ENCODE assay signal across 15 cellular contexts in genomic region chr7:47690902-47691558, GRCh38.
DNase-seq lines count a peak whose midpoint lies in the region; ATAC-seq and TF ChIP-seq lines count a peak whose summit lies in the region.
"Had no signal": no experiment of that assay in that cellular context is flagged by ENCODE, and none has a peak within 500 bp of the region (broad histone marks: within the 10 kb centered on the region; RNA-seq: fewer than 3 reads in every experiment).

No MANE protein-coding gene starts in this region.

- H3K4me3 ChIP-seq in SJSA1, result no peak overlapping the region
- no peak overlapping the region for H3K4me3 ChIP-seq in fibroblast of mammary gland (ENCODE audit: control insufficient read depth, low read depth, low read length)
- no peak overlapping the region for H3K4me3 ChIP-seq in naive thymus-derived CD4-positive, alpha-beta T cell (ENCODE audit: low read length)
- no peak overlapping the region for H3K4me3 ChIP-seq in upper lobe of right lung

- H3K27me3 ChIP-seq in SJSA1 (replicated peaks) (no peaks in the 10 kb centered on the region), upper lobe of right lung (no peaks in the 10 kb centered on the region)
- H3K27me3 ChIP-seq in naive thymus-derived CD4-positive, alpha-beta T cell (ENCODE audit: control insufficient read depth in 2 of 2, insufficient read depth in 2 of 2, low read length in 2 of 2), result no peaks in the 10 kb centered on the region
- H3K27me3 ChIP-seq: neutrophil had no signal

- no peaks in the 10 kb centered on the region for H3K9me3 ChIP-seq in SJSA1 (replicated peaks)
- H3K9me3 ChIP-seq in naive thymus-derived CD4-positive, alpha-beta T cell (ENCODE audit: control insufficient read depth in 2 of 3, low read length in 3 of 3), result no peaks in the 10 kb centered on the region
- no peaks in the 10 kb centered on the region for H3K9me3 ChIP-seq in upper lobe of right lung
- H3K9me3 ChIP-seq: neutrophil had no signal

- H3K9me3 Mint-ChIP-seq in naive thymus-derived CD4-positive, alpha-beta T cell, result no peaks in the 10 kb centered on the region
- H3K9me3 Mint-ChIP-seq: CD8-positive, alpha-beta T cell had no signal

- H3K27ac Mint-ChIP-seq in naive thymus-derived CD4-positive, alpha-beta T cell, result no peak overlapping the region
- H3K27ac Mint-ChIP-seq: CD8-positive, alpha-beta T cell had no signal

- TF ChIP-seq CTCF in fibroblast of mammary gland (conservative IDR thresholded peaks at IDR 0.05; ENCODE audit: control insufficient read depth, insufficient read depth, low read depth, low read length) (no peak), upper lobe of right lung (IDR thresholded peaks at IDR 0.05) (no peak)

- H3K4me3 Mint-ChIP-seq in naive thymus-derived CD4-positive, alpha-beta T cell, result no peak overlapping the region
- H3K4me3 Mint-ChIP-seq: CD8-positive, alpha-beta T cell had no signal

- intact Hi-C loops in sciatic nerve (cut with DNase I) (no loop called here), upper lobe of right lung (cut with DNase I) (no loop called here)
- intact Hi-C loops in naive thymus-derived CD4-positive, alpha-beta T cell (cut with micrococcal nuclease), result no loop called here

- DNase-seq in EH (ENCODE audit: low read depth) (peak; percentile 89), SJSA1 (ENCODE audit: low read depth in 1 of 2, low spot score in 2 of 2) (peak in 1 of 2 experiments; percentile 41), fibroblast of mammary gland (ENCODE audit: low read depth) (peak; percentile 52), sciatic nerve (ENCODE audit: low spot score) (no peak), upper lobe of right lung (no peak)
- no peak for DNase-seq in naive thymus-derived CD4-positive, alpha-beta T cell
- DNase-seq in stimulated activated CD4-positive, alpha-beta T cell treated with anti-CD3 and anti-CD28 coated beads, Interleukin-4, amount 100 ng/mL, for 4 hours, result no peak
- DNase-seq: activated CD4-positive, alpha-beta T cell treated with anti-CD3 and anti-CD28 coated beads, Interleukin-2, amount 50 U/mL, for 48 hours; activated naive CD4-positive, alpha-beta T cell treated with anti-CD3 and anti-CD28 coated beads, Interleukin-2, amount 50 U/mL, for 16 hours; CD8-positive, alpha-beta T cell; NCI-H1417 treated with DMSO at 0.1 percent for 48 hours; stimulated activated CD4-positive, alpha-beta T cell treated with anti-CD3 and anti-CD28 coated beads, Interleukin-2, amount 100 ng/mL, for 48 hours; T-helper 1 cell had no signal

- H3K36me3 Mint-ChIP-seq in naive thymus-derived CD4-positive, alpha-beta T cell, result no peaks in the 10 kb centered on the region
- H3K36me3 Mint-ChIP-seq: CD8-positive, alpha-beta T cell had no signal

- H3K36me3 ChIP-seq in SJSA1 (no peaks in the 10 kb centered on the region), upper lobe of right lung (no peaks in the 10 kb centered on the region)
- no peaks in the 10 kb centered on the region for H3K36me3 ChIP-seq in naive thymus-derived CD4-positive, alpha-beta T cell (ENCODE audit: control insufficient read depth in 2 of 3, insufficient read depth in 3 of 3, low read length in 3 of 3)
- H3K36me3 ChIP-seq: neutrophil had no signal

- no peaks in the 10 kb centered on the region for H3K4me1 Mint-ChIP-seq in naive thymus-derived CD4-positive, alpha-beta T cell

- peak overlapping the region; percentile 47 for H3K27ac ChIP-seq in SJSA1
- no peak overlapping the region for H3K27ac ChIP-seq in naive thymus-derived CD4-positive, alpha-beta T cell (ENCODE audit: low read depth, low read length)
- H3K27ac ChIP-seq in upper lobe of right lung, result no peak overlapping the region
- H3K27ac ChIP-seq: neutrophil had no signal

- POLR2A ChIA-PET in naive thymus-derived CD4-positive, alpha-beta T cell (lab: Charles Lee), result no interaction called here

- H3K4me1 ChIP-seq in SJSA1 (replicated peaks) (peaks cover 20% of the 10 kb centered on the region), upper lobe of right lung (no peaks in the 10 kb centered on the region)
- no peaks in the 10 kb centered on the region for H3K4me1 ChIP-seq in naive thymus-derived CD4-positive, alpha-beta T cell (ENCODE audit: control insufficient read depth in 2 of 2, insufficient read depth in 2 of 2, low read length in 2 of 2)

- peaks cover 0 to 5% (median 0%) of the 10 kb centered on the region in 5 donors for H3K27me3 Mint-ChIP-seq in naive thymus-derived CD4-positive, alpha-beta T cell

- CTCF ChIA-PET in naive thymus-derived CD4-positive, alpha-beta T cell (lab: Charles Lee), result no interaction called here

- ATAC-seq in sciatic nerve, result peak; percentile 48
- no peak for ATAC-seq in naive thymus-derived CD4-positive, alpha-beta T cell
- no peak for ATAC-seq in GM21825 (IDR thresholded peaks at IDR 0.05; ENCODE audit: unreplicated experiment)
- no peak for ATAC-seq in upper lobe of right lung
- ATAC-seq: CD8-positive, alpha-beta T cell had no signal

Comparison
In these comparisons a context has a peak if more than half of its experiments do, and no peak if none do; other contexts are left out.
1. DNase-seq: peak in EH (single experiment) and fibroblast of mammary gland (single experiment); none in sciatic nerve (single experiment), naive thymus-derived CD4-positive, alpha-beta T cell (0 of 9), upper lobe of right lung (single experiment) and stimulated activated CD4-positive, alpha-beta T cell treated with anti-CD3 and anti-CD28 coated beads, Interleukin-4, amount 100 ng/mL, for 4 hours (0 of 2).